18 cellular contexts compared by ENCODE assay signal in genomic region chr17:51857052-51857593, GRCh38.
A peak's percentile ranks its signal among the peaks of the same experiment; 100 is the strongest.
DNase-seq lines count a peak whose midpoint lies in the region; ATAC-seq and FAIRE-seq lines count a peak whose summit lies in the region.
"Had no signal": no experiment of that assay in that cellular context is flagged by ENCODE, and none has a peak within 500 bp of the region (broad histone marks: within the 10 kb centered on the region; RNA-seq: fewer than 3 reads in every experiment).

No MANE protein-coding gene starts in this region.

- DNase-seq in ELF-1 (ENCODE audit: low read depth, low spot score) (peak; percentile 2), NCI-H1092 (lab: John Stamatoyannopoulos, UW) (peak; percentile 42), RKO (ENCODE audit: low spot score) (peak; percentile 10), iPS-NIHi7 (ENCODE audit: extremely low spot score) (peak; percentile 20), frontal cortex (ENCODE audit: low spot score in 2 of 2) (no peak), globus pallidus (ENCODE audit: low spot score) (no peak), ACHN (no peak)
- DNase-seq: activated B cell treated with CpG ODN at 0.5 μM for 24 hours; dermis blood vessel endothelial cell; NCI-H1417 treated with DMSO at 0.1 percent for 48 hours; ovary; small intestine; stimulated activated naive CD4-positive, alpha-beta T cell treated with Interleukin-2 at 50 U/mL for 16 hours; SW 1271 had no signal

- no peak for FAIRE-seq in frontal cortex (lab: Jason Lieb, UNC)
- FAIRE-seq: GM12892, small intestine, urothelium cell line had no signal

- ATAC-seq in HG02970 (IDR thresholded peaks at IDR 0.05; ENCODE audit: low FRiP score, unreplicated experiment): no peak
- ATAC-seq: esophagus mucosa had no signal

- in situ Hi-C loops in ACHN (cut with HindIII; ENCODE audit: low pct_ligation_motif_present, low pct_unique_long_range_greater_than_20kb, low sequenced_read_pairs): no loop called here

Comparison
In these comparisons a context has a peak if more than half of its experiments do, and no peak if none do; other contexts are left out.
1. DNase-seq: peak in ELF-1 (single experiment), NCI-H1092 (single experiment), RKO (single experiment) and iPS-NIHi7 (single experiment); none in frontal cortex (0 of 2), globus pallidus (single experiment) and ACHN (single experiment).